ENCODE assay signal across 22 cellular contexts in genomic region chr17:54902017-54902416, GRCh38. TPM values are rescaled to one million over a fixed set of nuclear protein-coding genes. Genes with fewer than 3 reads are reported as not detected.
DNase-seq lines count a peak whose midpoint lies in the region; ATAC-seq, FAIRE-seq and TF ChIP-seq lines count a peak whose summit lies in the region.
"Had no signal": no experiment of that assay in that cellular context is flagged by ENCODE, and none has a peak within 500 bp of the region (broad histone marks: within the 10 kb centered on the region; RNA-seq: fewer than 3 reads in every experiment).

No MANE protein-coding gene starts in this region.

- no peaks in the 10 kb centered on the region; a peak in 1 of 5 replicates for H3K27me3 ChIP-seq in HepG2 (ENCODE audit: control insufficient read depth in 1 of 2, insufficient read depth in 2 of 2, low read length in 2 of 2)
- H3K27me3 ChIP-seq in right lobe of liver: no peaks in the 10 kb centered on the region
- no peaks in the 10 kb centered on the region for H3K27me3 ChIP-seq in endocrine pancreas (ENCODE audit: control insufficient read depth, insufficient read depth, low read length)
- no peaks in the 10 kb centered on the region for H3K27me3 ChIP-seq in mucosa of stomach (ENCODE audit: control insufficient read depth, insufficient read depth, low read length)
- no peaks in the 10 kb centered on the region for H3K27me3 ChIP-seq in right atrium auricular region
- H3K27me3 ChIP-seq: colonic mucosa, SJCRH30 had no signal

- intact Hi-C loops in HepG2 (cut with micrococcal nuclease; ENCODE audit: unreplicated experiment) (loop anchor here (2.0 to 10.0 kb wide), 2 partner anchors 453 to 977 kb away; no protein-coding TSS in a partner anchor), right lobe of liver (cut with DNase I) (no loop called here)
- intact Hi-C loops in activated CD4-positive, alpha-beta T cell treated with anti-CD3 and anti-CD28 coated beads, Interleukin-2, amount 10 ng/mL, durations not matched to agents 24 days and 14 days (cut with micrococcal nuclease): no loop called here

- POLR2A ChIA-PET in HepG2 (lab: Yijun Ruan, JAX): interaction anchor here (1.0 kb wide), 1 partner anchor 11 kb away, joined by 3 read pairs; no protein-coding TSS in a partner anchor

- H3K27ac Mint-ChIP-seq in activated CD4-positive, alpha-beta T cell treated with anti-CD3 and anti-CD28 coated beads, Interleukin-2, amount 10 ng/mL, durations not matched to agents 24 days and 14 days: no peak overlapping the region
- H3K27ac Mint-ChIP-seq: CD4-positive, alpha-beta T cell; stimulated activated memory B cell treated with anti-CD40 and anti-IgM and Interleukin-4, amounts not matched to agents 10 μg/mL and 1 μg/mL and 100 μg/mL, for 72 hours had no signal

- peaks cover 28% of the 10 kb centered on the region for H3K79me2 ChIP-seq in HepG2 (ENCODE audit: insufficient read depth, low read length)

- ATAC-seq in HepG2: no peak
- ATAC-seq in right lobe of liver: no peak
- ATAC-seq: stimulated activated memory B cell treated with anti-CD40 and anti-IgM and Interleukin-4, amounts not matched to agents 10 μg/mL and 1 μg/mL and 100 μg/mL, for 72 hours had no signal

- no peak overlapping the region for H2AFZ ChIP-seq in HepG2 (ENCODE audit: low read length)

- H3K27me3 Mint-ChIP-seq in activated CD4-positive, alpha-beta T cell treated with anti-CD3 and anti-CD28 coated beads, Interleukin-2, amount 10 ng/mL, durations not matched to agents 24 days and 14 days: peaks cover 31% of the 10 kb centered on the region

- in situ Hi-C loops in HepG2 (cut with HindIII; ENCODE audit: extremely low pct_ligation_motif_present, low pct_unique_long_range_greater_than_20kb): no loop called here

- 91% methylated on average over 9 of the region's 9 CpGs for WGBS in HepG2 (ENCODE audit: low lambda C conversion rate)
- WGBS in right lobe of liver (ENCODE audit: insufficient coverage, low coverage, low lambda C conversion rate, missing lambda C conversion rate): 21% methylated on average over 9 of the region's 9 CpGs

- H3K9me3 Mint-ChIP-seq in activated CD4-positive, alpha-beta T cell treated with anti-CD3 and anti-CD28 coated beads, Interleukin-2, amount 10 ng/mL, durations not matched to agents 24 days and 14 days: no peaks in the 10 kb centered on the region
- H3K9me3 Mint-ChIP-seq: CD4-positive, alpha-beta T cell; stimulated activated memory B cell treated with anti-CD40 and anti-IgM and Interleukin-4, amounts not matched to agents 10 μg/mL and 1 μg/mL and 100 μg/mL, for 72 hours had no signal

- peaks cover 5% of the 10 kb centered on the region; the same call in 1 of the 2 replicates for H4K20me1 ChIP-seq in HepG2 (ENCODE audit: insufficient read depth, low read length)

- H3K9me3 ChIP-seq in HepG2 (ENCODE audit: low read length): no peaks in the 10 kb centered on the region
- no peaks in the 10 kb centered on the region for H3K9me3 ChIP-seq in right lobe of liver
- no peaks in the 10 kb centered on the region for H3K9me3 ChIP-seq in endocrine pancreas (ENCODE audit: control insufficient read depth, low read length)
- H3K9me3 ChIP-seq in mucosa of stomach (ENCODE audit: control insufficient read depth, low read length): no peaks in the 10 kb centered on the region
- H3K9me3 ChIP-seq in right atrium auricular region: no peaks in the 10 kb centered on the region
- H3K9me3 ChIP-seq: colonic mucosa, mucosa of descending colon, SJCRH30, tibial nerve had no signal

- peak overlapping the region in 2 of 3 experiments; percentile 68 to 91; a peak in 3 of 6 replicates for H3K4me3 ChIP-seq in HepG2 (replicated peaks in 1 of 3; ENCODE audit: insufficient read depth in 1 of 3, low read depth in 2 of 3, low read length in 3 of 3)
- H3K4me3 ChIP-seq in right lobe of liver: peak overlapping the region in 1 of 3 donors; percentile 57
- no peak overlapping the region for H3K4me3 ChIP-seq in endocrine pancreas (ENCODE audit: control insufficient read depth, insufficient read depth, low read length)
- H3K4me3 ChIP-seq in mucosa of stomach (ENCODE audit: low read length): no peak overlapping the region
- no peak overlapping the region for H3K4me3 ChIP-seq in right atrium auricular region
- H3K4me3 ChIP-seq: mucosa of descending colon had no signal

- CTCF ChIA-PET in HepG2 (lab: Yijun Ruan, JAX; ENCODE audit: low intra/inter-chr PET ratio, low total read pairs): no interaction called here

- TF ChIP-seq CTCF in HepG2 (CRISPR knock-in tag; IDR thresholded peaks at IDR 0.05): no peak
- no peak for TF ChIP-seq CTCF in right lobe of liver (IDR thresholded peaks at IDR 0.05)
- TF ChIP-seq CTCF in right atrium auricular region (IDR thresholded peaks at IDR 0.05): no peak

- peaks cover 2% of the 10 kb centered on the region for H3K4me1 Mint-ChIP-seq in activated CD4-positive, alpha-beta T cell treated with anti-CD3 and anti-CD28 coated beads, Interleukin-2, amount 10 ng/mL, durations not matched to agents 24 days and 14 days
- H3K4me1 Mint-ChIP-seq: stimulated activated memory B cell treated with anti-CD40 and anti-IgM and Interleukin-4, amounts not matched to agents 10 μg/mL and 1 μg/mL and 100 μg/mL, for 72 hours had no signal

- DNase-seq in HepG2 (ENCODE audit: low spot score) (no peak), right lobe of liver (no peak), NCI-H2227 (lab: John Stamatoyannopoulos, UW; ENCODE audit: unreplicated experiment) (no peak), right atrium auricular region (ENCODE audit: low spot score) (no peak), NCI-H2081 treated with DMSO at 0.1 percent for 48 hours (lab: John Stamatoyannopoulos, UW) (no peak)
- DNase-seq in activated CD4-positive, alpha-beta T cell treated with anti-CD3 and anti-CD28 coated beads, Interleukin-2, amount 10 ng/mL, durations not matched to agents 24 days and 14 days: no peak
- DNase-seq: activated CD4-positive, alpha-beta T cell treated with anti-CD3 and anti-CD28 coated beads for 4 hours; activated CD8-positive, alpha-beta memory T cell treated with anti-CD3 and anti-CD28 coated beads, Interleukin-2, amount 50 U/mL, for 48 hours; activated naive CD4-positive, alpha-beta T cell; aorta; CD4-positive, alpha-beta T cell; NK-92 treated with Interleukin-12 subunit alpha and Interleukin-12 subunit beta, amount 100 ng/mL, for 24 hours had no signal

- no peak for TF ChIP-seq RAD21 in HepG2 (CRISPR knock-in tag; IDR thresholded peaks at IDR 0.05)

- H3K27ac ChIP-seq in HepG2 (ENCODE audit: extremely low read length, insufficient read depth, low read length) (no peak overlapping the region), right lobe of liver (peak overlapping the region in 1 of 3 donors; percentile 10), right atrium auricular region (no peak overlapping the region)
- H3K27ac ChIP-seq: KMS-11, SJCRH30, tibial nerve had no signal

- no peaks in the 10 kb centered on the region for H3K36me3 Mint-ChIP-seq in activated CD4-positive, alpha-beta T cell treated with anti-CD3 and anti-CD28 coated beads, Interleukin-2, amount 10 ng/mL, durations not matched to agents 24 days and 14 days (ENCODE audit: low read depth)
- H3K36me3 Mint-ChIP-seq: stimulated activated memory B cell treated with anti-CD40 and anti-IgM and Interleukin-4, amounts not matched to agents 10 μg/mL and 1 μg/mL and 100 μg/mL, for 72 hours had no signal

- H3K4me2 ChIP-seq in HepG2 (ENCODE audit: low read depth, low read length): no peak overlapping the region; the same call in 1 of the 2 replicates
- H3K4me2 ChIP-seq: KMS-11 had no signal

- H3K4me3 Mint-ChIP-seq in activated CD4-positive, alpha-beta T cell treated with anti-CD3 and anti-CD28 coated beads, Interleukin-2, amount 10 ng/mL, durations not matched to agents 24 days and 14 days: no peak overlapping the region
- H3K4me3 Mint-ChIP-seq: CD4-positive, alpha-beta T cell; stimulated activated memory B cell treated with anti-CD40 and anti-IgM and Interleukin-4, amounts not matched to agents 10 μg/mL and 1 μg/mL and 100 μg/mL, for 72 hours had no signal

- TF ChIP-seq POLR2A in HepG2 (IDR thresholded peaks at IDR 0.05; ENCODE audit: insufficient read depth in 1 of 2, low read depth in 2 of 2, low read length in 2 of 2): no peak
- TF ChIP-seq POLR2A in right lobe of liver (IDR thresholded peaks at IDR 0.05): no peak

- H3K36me3 ChIP-seq in HepG2 (replicated peaks in 1 of 2; ENCODE audit: control insufficient read depth in 1 of 2, insufficient read depth in 2 of 2, low read length in 2 of 2) (peaks cover 7 to 12% of the 10 kb centered on the region in 2 experiments; a peak in 4 of 5 replicates), right lobe of liver (no peaks in the 10 kb centered on the region), endocrine pancreas (ENCODE audit: control insufficient read depth, insufficient read depth, low read length) (no peaks in the 10 kb centered on the region), mucosa of stomach (ENCODE audit: control insufficient read depth, insufficient read depth, low read length) (no peaks in the 10 kb centered on the region), right atrium auricular region (no peaks in the 10 kb centered on the region)
- H3K36me3 ChIP-seq: colonic mucosa, SJCRH30, tibial nerve had no signal

- TF ChIP-seq EP300 in HepG2 (IDR thresholded peaks at IDR 0.05; ENCODE audit: low read depth in 2 of 2, low read length in 2 of 2): no peak
- no peak for TF ChIP-seq EP300 in HepG2 (CRISPR knock-in tag; IDR thresholded peaks at IDR 0.05; ENCODE audit: borderline replicate concordance)

- BruUV-seq in HepG2 (replicated peaks; lab: Mats Ljungman, UMichigan): no TSS peak

- no peak for FAIRE-seq in HepG2 (lab: Jason Lieb, UNC)
- FAIRE-seq: A204.1, islet of Langerhans had no signal

- H3K4me1 ChIP-seq in HepG2 (ENCODE audit: insufficient read depth, low read length): peaks cover 12% of the 10 kb centered on the region
- H3K4me1 ChIP-seq in right lobe of liver: peaks cover 0 to 40% (median 6%) of the 10 kb centered on the region in 4 donors
- peaks cover 35% of the 10 kb centered on the region for H3K4me1 ChIP-seq in endocrine pancreas (ENCODE audit: control insufficient read depth, insufficient read depth, low read length)
- peaks cover 19% of the 10 kb centered on the region for H3K4me1 ChIP-seq in mucosa of stomach (ENCODE audit: control insufficient read depth, insufficient read depth, low read length)
- H3K4me1 ChIP-seq in right atrium auricular region: peaks cover 0 to 11% of the 10 kb centered on the region in 2 donors
- H3K4me1 ChIP-seq: colonic mucosa had no signal

- H3K9ac ChIP-seq in HepG2 (ENCODE audit: insufficient read depth, low read depth, low read length): no peak overlapping the region
- H3K9ac ChIP-seq in endocrine pancreas (ENCODE audit: control insufficient read depth, insufficient read depth, low read length): peak overlapping the region; percentile 2
- peak overlapping the region; percentile 87 for H3K9ac ChIP-seq in mucosa of stomach (ENCODE audit: low read length)
- H3K9ac ChIP-seq: KMS-11 had no signal

RNA-seq across cellular contexts. Expression of gene TOM1L1, which starts 1.4 kb away (rescaled TPM):
- 45.3 and 61.1 TPM in 2 replicates for total RNA-seq in HepG2 (2016; rRNA removed; fragmentation: Illumina TruSeq; extraction: Trizol)
- 28.6 and 30.2 TPM in 2 replicates for total RNA-seq in HepG2 (2016; cell fraction: cytosol; rRNA removed; fragmentation: Illumina TruSeq; extraction: Trizol; ENCODE audit: low read depth)
- 45.9 and 62.2 TPM in 2 replicates for total RNA-seq in HepG2 (2016; cell fraction: insoluble cytoplasmic fraction; rRNA removed; fragmentation: Illumina TruSeq; extraction: Trizol)
- total RNA-seq in HepG2 (2016; cell fraction: membrane; rRNA removed; fragmentation: Illumina TruSeq; extraction: Trizol): 39.2 and 43.9 TPM in 2 replicates
- 41.5 and 51.4 TPM in 2 replicates for total RNA-seq in HepG2 (2016; cell fraction: nucleus; rRNA removed; fragmentation: Illumina TruSeq; extraction: Trizol)
- polyA plus RNA-seq in HepG2 (2011; rRNA removed): 38.8 and 51.3 TPM in 2 replicates
- 22.9 and 29.4 TPM in 2 replicates for polyA plus RNA-seq in HepG2 (2011; cell fraction: cytosol; rRNA removed)
- 23.5 and 24.7 TPM in 2 replicates for polyA plus RNA-seq in HepG2 (2011; cell fraction: nucleus; rRNA removed)
- 28.8 and 38.0 TPM in 2 replicates for polyA plus RNA-seq in HepG2 (2012)
- polyA plus RNA-seq in HepG2 (2016; cell fraction: cytosol; fragmentation: Illumina TruSeq; extraction: Trizol; ENCODE audit: low read depth): 14.7 and 16.9 TPM in 2 replicates
- 56.0 and 63.4 TPM in 2 replicates for polyA plus RNA-seq in HepG2 (2016; cell fraction: insoluble cytoplasmic fraction; fragmentation: Illumina TruSeq; extraction: Trizol; ENCODE audit: low read depth)
- polyA plus RNA-seq in HepG2 (2016; cell fraction: membrane; fragmentation: Illumina TruSeq; extraction: Trizol; ENCODE audit: low read depth): 28.5 and 30.9 TPM in 2 replicates
- polyA plus RNA-seq in HepG2 (2016; cell fraction: nucleus; fragmentation: Illumina TruSeq; extraction: Trizol; ENCODE audit: insufficient read depth, low read depth): 37.2 and 42.8 TPM in 2 replicates
- polyA minus RNA-seq in HepG2 (2011; rRNA and poly(A)+ RNA removed; ENCODE audit: low replicate concordance): 19.0 and 30.3 TPM in 2 replicates
- polyA minus RNA-seq in HepG2 (2011; cell fraction: cytosol; rRNA and poly(A)+ RNA removed): 22.2 and 25.2 TPM in 2 replicates
- 58.6 and 71.1 TPM in 2 replicates for polyA minus RNA-seq in HepG2 (2011; cell fraction: nucleus; rRNA and poly(A)+ RNA removed)
- 10 to 100 TPM; 36.5 to 74.5 (median 61.9) TPM for total RNA-seq in right lobe of liver
- total RNA-seq in activated CD4-positive, alpha-beta T cell treated with anti-CD3 and anti-CD28 coated beads, Interleukin-2, amount 10 ng/mL, durations not matched to agents 24 days and 14 days: 0.45 and 0.56 TPM in 2 replicates
- 10 to 100 TPM; 16.0 to 18.2 TPM for total RNA-seq in right atrium auricular region
- total RNA-seq: CD4-positive, alpha-beta T cell had no signal

Comparison
In these comparisons a context has a peak if more than half of its experiments do, and no peak if none do; other contexts are left out.
1. H3K4me3 ChIP-seq: peak in HepG2 (2 of 3); none in endocrine pancreas (single experiment), mucosa of stomach (single experiment) and right atrium auricular region (0 of 2).
2. RNA of gene TOM1L1, which starts 1.4 kb away (total RNA-seq): 36.5 to 74.5 TPM in right lobe of liver, 28.6 to 62.2 TPM in HepG2 and 16.0 to 18.2 TPM in right atrium auricular region; 0.45 to 0.56 TPM in activated CD4-positive, alpha-beta T cell treated with anti-CD3 and anti-CD28 coated beads, Interleukin-2, amount 10 ng/mL, durations not matched to agents 24 days and 14 days; every median in the first group is over 10 times any median in the second.